Comparison of ENCODE assay signal across 1 cellular context in the genomic region with DNA sequence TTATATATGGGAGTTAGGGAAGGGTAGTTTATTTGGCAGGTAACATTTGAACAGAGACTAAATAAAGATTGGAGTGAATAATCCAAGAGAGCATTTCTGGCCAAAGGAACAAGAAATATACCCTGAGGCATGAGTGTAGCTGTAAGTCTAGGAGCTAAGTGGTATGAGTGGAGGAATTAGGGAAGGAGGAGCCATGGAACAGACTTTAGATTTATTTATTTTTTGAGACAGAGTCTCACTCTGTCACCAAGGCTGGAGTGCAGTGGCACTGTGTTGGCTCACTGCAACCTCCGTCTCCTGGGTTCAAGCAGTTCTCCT.
TF ChIP-seq lines count a peak whose summit lies in the region.

No MANE protein-coding gene starts in this region.

TF ChIP-seq in WTC11, 78 proteins besides CTCF, POLR2A, EP300 and RAD21 (continued from another document):
- TF ChIP-seq ZBTB21 (CRISPR knock-in tag; IDR thresholded peaks at IDR 0.05; ENCODE audit: borderline replicate concordance) (no peak), SP1 (CRISPR knock-in tag; conservative IDR thresholded peaks at IDR 0.05) (no peak)
